In the genomic region with DNA sequence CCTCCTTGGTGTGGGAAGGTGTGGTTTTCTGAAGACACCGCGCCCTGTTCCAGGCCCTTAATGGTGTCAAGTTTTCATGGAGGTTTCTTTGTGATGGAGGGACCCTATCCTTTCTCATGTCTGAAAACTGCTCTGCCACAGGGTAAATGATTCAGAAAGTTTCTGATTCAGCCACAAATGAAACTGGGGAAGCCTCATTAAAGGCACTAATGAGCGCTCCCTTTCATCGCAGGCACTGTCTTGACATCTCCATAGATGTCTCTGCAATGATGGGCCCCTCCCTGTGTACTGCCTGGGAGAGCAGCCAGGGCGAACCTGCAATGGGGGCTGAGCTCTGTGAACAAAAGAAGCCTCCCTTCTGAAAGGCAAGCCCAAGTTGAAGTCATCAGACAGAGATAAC, we compare ENCODE assay signal across 21 cellular contexts.
DNase-seq lines count a peak whose midpoint lies in the region; ATAC-seq and TF ChIP-seq lines count a peak whose summit lies in the region.
"Had no signal": no experiment of that assay in that cellular context is flagged by ENCODE, and none has a peak within 500 bp of the region (broad histone marks: within the 10 kb centered on the region; RNA-seq: fewer than 3 reads in every experiment).

No MANE protein-coding gene starts in this region.

- H3K4me3 ChIP-seq in coronary artery (no peak overlapping the region), Peyer's patch (no peak overlapping the region)
- H3K4me3 ChIP-seq: esophagus squamous epithelium, K562, lung, mucosa of descending colon had no signal

- peak; percentile 52 for ATAC-seq in GM18519 (IDR thresholded peaks at IDR 0.05; ENCODE audit: low FRiP score, unreplicated experiment)
- peak; percentile 52 for ATAC-seq in HG03066 (IDR thresholded peaks at IDR 0.05; ENCODE audit: low read depth, unreplicated experiment)
- ATAC-seq in HG03280 (IDR thresholded peaks at IDR 0.05; ENCODE audit: unreplicated experiment): no peak
- no peak for ATAC-seq in HG03342 (IDR thresholded peaks at IDR 0.05; ENCODE audit: unreplicated experiment)
- ATAC-seq: K562; mucosa of descending colon; natural killer cell treated with Interleukin-12 subunit alpha and Interleukin-12 subunit beta and Interleukin-15 and Interleukin-18, amount 100 ng/mL, for 72 hours had no signal

- H3K4me1 ChIP-seq in Peyer's patch: peaks cover 0 to 10% (median 0%) of the 10 kb centered on the region in 4 donors

- no peak overlapping the region for H3K27ac ChIP-seq in coronary artery
- H3K27ac ChIP-seq in Peyer's patch: no peak overlapping the region
- H3K27ac ChIP-seq: esophagus squamous epithelium had no signal

- no peaks in the 10 kb centered on the region for H3K9me3 ChIP-seq in Peyer's patch
- H3K9me3 ChIP-seq: esophagus squamous epithelium, mucosa of descending colon had no signal

- TF ChIP-seq CTCF in coronary artery (IDR thresholded peaks at IDR 0.05) (no peak), Peyer's patch (IDR thresholded peaks at IDR 0.05) (no peak)

- no peaks in the 10 kb centered on the region for H3K36me3 ChIP-seq in Peyer's patch
- H3K36me3 ChIP-seq: esophagus squamous epithelium had no signal

- H3K27me3 ChIP-seq in Peyer's patch: no peaks in the 10 kb centered on the region
- H3K27me3 ChIP-seq: esophagus squamous epithelium had no signal

- TF ChIP-seq POLR2A in Peyer's patch (IDR thresholded peaks at IDR 0.05): no peak

- DNase-seq in activated T-cell treated with anti-CD3 and anti-CD28 coated beads for 48 hours (ENCODE audit: low read depth): peak; percentile 5
- DNase-seq in activated T-cell treated with anti-CD3 and anti-CD28 coated beads, Interleukin-2, amount 50 U/mL, for 1 hour: no peak
- DNase-seq in coronary artery (ENCODE audit: low spot score): peak; percentile 46
- no peak for DNase-seq in Peyer's patch
- DNase-seq: activated B cell treated with CpG ODN at 0.5 μM for 24 hours; CD4-positive, alpha-beta memory T cell; central memory CD4-positive, alpha-beta T cell; DMS 273 treated with DMSO at 0.1 percent for 48 hours; EL; esophagus squamous epithelium; mucosa of descending colon; NCI-H1105 treated with DMSO at 0.1 percent for 48 hours; NCI-H2029; T-helper 1 cell had no signal

Comparison
In these comparisons a context has a peak if more than half of its experiments do, and no peak if none do; other contexts are left out.
1. DNase-seq: peak in activated T-cell treated with anti-CD3 and anti-CD28 coated beads for 48 hours (single experiment) and coronary artery (single experiment); none in activated T-cell treated with anti-CD3 and anti-CD28 coated beads, Interleukin-2, amount 50 U/mL, for 1 hour (single experiment) and Peyer's patch (0 of 3).
2. ATAC-seq: peak in GM18519 (single experiment) and HG03066 (single experiment); none in HG03280 (single experiment) and HG03342 (single experiment).